8 cellular contexts compared by ENCODE assay signal in the genomic region with DNA sequence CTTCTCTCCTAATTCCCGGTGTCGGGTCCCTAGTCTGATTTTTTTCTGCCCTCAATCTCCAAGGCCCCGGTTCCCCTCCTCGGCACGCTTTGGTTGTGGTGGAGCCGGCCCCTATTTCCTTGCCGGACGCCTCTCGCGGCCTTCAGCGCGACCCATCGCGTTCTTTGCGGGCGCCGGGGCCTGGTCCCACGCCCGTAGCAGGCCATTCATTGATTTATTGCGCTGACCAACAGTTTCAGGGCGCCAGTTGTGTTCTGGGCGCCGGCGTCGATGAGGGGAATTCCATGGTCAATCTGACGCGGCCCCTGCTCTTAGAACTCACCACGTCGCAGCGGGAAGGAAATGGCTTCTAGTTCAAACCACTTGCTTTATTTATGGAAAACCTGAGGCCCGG. TPM values are rescaled to one million over a fixed set of nuclear protein-coding genes. Genes with fewer than 3 reads are reported as not detected.
A peak's percentile ranks its signal among the peaks of the same experiment; 100 is the strongest.
DNase-seq lines count a peak whose midpoint lies in the region; ATAC-seq, FAIRE-seq and TF ChIP-seq lines count a peak whose summit lies in the region.

No MANE protein-coding gene starts in this region.

- peak overlapping the region; percentile 98 for H3K27ac ChIP-seq in HUES48 (ENCODE audit: low read depth, low read length)
- H3K27ac ChIP-seq in WERI-Rb-1: peak overlapping the region; percentile 98

- H3K9me3 ChIP-seq in HUES48 (ENCODE audit: control insufficient read depth, insufficient read depth, low read length) (no peaks in the 10 kb centered on the region), WERI-Rb-1 (ENCODE audit: severe bottlenecking) (no peaks in the 10 kb centered on the region)

- no peaks in the 10 kb centered on the region for H3K27me3 Mint-ChIP-seq in Calu3 (ENCODE audit: unreplicated experiment)

- H3K36me3 ChIP-seq in HUES48 (ENCODE audit: control insufficient read depth, insufficient read depth, low read length) (peaks cover 47% of the 10 kb centered on the region), WERI-Rb-1 (peaks cover 67% of the 10 kb centered on the region), bronchial epithelial cell (ENCODE audit: control insufficient read depth, insufficient read depth, low read length) (no peaks in the 10 kb centered on the region)

- ATAC-seq in GM21423 (IDR thresholded peaks at IDR 0.05; ENCODE audit: unreplicated experiment) (peak; percentile 33), GM18858 (IDR thresholded peaks at IDR 0.05; ENCODE audit: unreplicated experiment) (no peak)

- H3K4me1 Mint-ChIP-seq in Calu3 (ENCODE audit: low read depth, unreplicated experiment): peaks cover 29% of the 10 kb centered on the region

- H3K4me1 ChIP-seq in HUES48 (ENCODE audit: control insufficient read depth, insufficient read depth, low read length): peaks cover 21% of the 10 kb centered on the region

- no peak for FAIRE-seq in bronchial epithelial cell (lab: Jason Lieb, UNC)

- no TSS peak for BruUV-seq in Calu3 (replicated peaks; lab: Mats Ljungman, UMichigan)

- TF ChIP-seq CTCF in Calu3 (IDR thresholded peaks at IDR 0.05; ENCODE audit: unreplicated experiment): no peak
- no peak for TF ChIP-seq CTCF in WERI-Rb-1 (IDR thresholded peaks at IDR 0.05; ENCODE audit: low read depth, low read length)
- no peak for TF ChIP-seq CTCF in bronchial epithelial cell (IDR thresholded peaks at IDR 0.05; ENCODE audit: insufficient read depth, low read length, severe bottlenecking)

- peak overlapping the region; percentile 98 for H3K9ac ChIP-seq in HUES48 (ENCODE audit: low read depth, low read length)

- H3K27me3 ChIP-seq in HUES48 (ENCODE audit: control insufficient read depth, insufficient read depth, low read length): no peaks in the 10 kb centered on the region
- no peaks in the 10 kb centered on the region for H3K27me3 ChIP-seq in WERI-Rb-1 (ENCODE audit: insufficient read depth, low read depth, severe bottlenecking)
- no peaks in the 10 kb centered on the region for H3K27me3 ChIP-seq in bronchial epithelial cell (ENCODE audit: control insufficient read depth, insufficient read depth, low read length)

- peak overlapping the region; percentile 77 for H3K4me3 Mint-ChIP-seq in Calu3 (ENCODE audit: low read depth, unreplicated experiment)

- H3K27ac Mint-ChIP-seq in Calu3 (ENCODE audit: unreplicated experiment): peak overlapping the region; percentile 89

- H3K36me3 Mint-ChIP-seq in Calu3 (ENCODE audit: insufficient read depth, unreplicated experiment): peaks cover 66% of the 10 kb centered on the region

- peak; percentile 71 for DNase-seq in Calu3
- DNase-seq in WERI-Rb-1: no peak
- DNase-seq in bronchial epithelial cell (ENCODE audit: low read depth): peak; percentile 49
- DNase-seq in kidney tubule cell (ENCODE audit: low spot score): peak; percentile 82
- peak; percentile 60 for DNase-seq in stimulated activated CD4-positive, alpha-beta T cell treated with anti-CD3 and anti-CD28 coated beads, Interleukin-1b, Interleukin-23, amount 100 ng/mL, for 48 hours

- intact Hi-C loops in Calu3 (cut with micrococcal nuclease; ENCODE audit: unreplicated experiment): no loop called here

- peak overlapping the region; percentile 90 for H3K4me3 ChIP-seq in HUES48 (ENCODE audit: low read depth, low read length)
- H3K4me3 ChIP-seq in WERI-Rb-1 (ENCODE audit: low read depth, low read length): peak overlapping the region; percentile 95
- peak overlapping the region; percentile 68 for H3K4me3 ChIP-seq in bronchial epithelial cell (ENCODE audit: low read depth, low read length)

- no peaks in the 10 kb centered on the region for H3K9me3 Mint-ChIP-seq in Calu3 (ENCODE audit: low read depth, unreplicated experiment)

- CTCF ChIA-PET in Calu3 (lab: Charles Lee): no interaction called here

RNA-seq across cellular contexts. Expression of gene CNOT9, which starts 0.4 kb away (rescaled TPM):
- total RNA-seq in Calu3 (2022): 54.0 and 54.2 TPM in 2 replicates
- total RNA-seq in bronchial epithelial cell: 37.6 and 53.7 TPM in 2 replicates

RNA-seq across cellular contexts. Expression of gene USP37, which starts 0.9 kb away (rescaled TPM):
- total RNA-seq in Calu3 (2022) (18.5 and 27.5 TPM in 2 replicates), bronchial epithelial cell (9.2 and 10.4 TPM in 2 replicates)

RNA-seq across cellular contexts. Expression of gene PLCD4, which starts 38.7 kb away (rescaled TPM):
- total RNA-seq in Calu3 (2022) (0.38 and 0.95 TPM in 2 replicates), bronchial epithelial cell (0.53 and 1.2 TPM in 2 replicates)
